31 cellular contexts compared by ENCODE assay signal in genomic region chr2:232411901-232412629, GRCh38. TPM values are rescaled to one million over a fixed set of nuclear protein-coding genes. Genes with fewer than 3 reads are reported as not detected.
"Had no signal": no experiment of that assay in that cellular context is flagged by ENCODE, and none has a peak within 500 bp of the region (broad histone marks: within the 10 kb centered on the region; RNA-seq: fewer than 3 reads in every experiment).

No MANE protein-coding gene starts in this region.

- H3K4me2 ChIP-seq: SK-N-SH had no signal

- DNase-seq: activated CD4-positive, alpha-beta T cell treated with anti-CD3 and anti-CD28 coated beads for 4 hours; activated CD8-positive, alpha-beta memory T cell treated with anti-CD3 and anti-CD28 coated beads, Interleukin-2, amount 50 U/mL, for 48 hours; activated CD8-positive, alpha-beta T cell treated with anti-CD3 and anti-CD28 coated beads, Interleukin-2, amount 10 ng/mL, durations not matched to agents 7 days and 5 days; activated naive CD4-positive, alpha-beta T cell treated with anti-CD3 and anti-CD28 coated beads, Interleukin-2, amount 50 U/mL, for 16 hours; activated naive CD8-positive, alpha-beta T cell treated with anti-CD3 and anti-CD28 coated beads, Interleukin-2, amount 10 ng/mL, durations not matched to agents 7 days and 5 days; activated T-cell treated with anti-CD3 and anti-CD28 coated beads, Interleukin-2, amount 50 U/mL, for 1 hour; adrenal gland; aorta; caudate nucleus; Kasumi-1; NCI-H1048; NCI-H146; NCI-H187 treated with DMSO at 0.1 percent for 48 hours; NCI-H2081 treated with DMSO at 0.1 percent for 48 hours; NCI-H2171; NCI-H2227 treated with DMSO at 0.1 percent for 48 hours; NCI-H446 treated with DMSO at 0.1 percent for 48 hours; NCI-H524 treated with DMSO at 0.1 percent for 48 hours; NCI-H748 treated with DMSO at 0.1 percent for 48 hours; Peyer's patch; Right ventricle myocardium superior; SJCRH30; SK-N-SH; T-helper 1 cell; WERI-Rb-1 had no signal

- H3K4me1 ChIP-seq: adrenal gland, breast epithelium, Peyer's patch, SJCRH30 had no signal

- H3K9me3 ChIP-seq: adrenal gland, breast epithelium, Peyer's patch, SJCRH30, SK-N-SH had no signal

- H3K4me3 Mint-ChIP-seq: activated CD8-positive, alpha-beta T cell treated with anti-CD3 and anti-CD28 coated beads, Interleukin-2, amount 10 ng/mL, durations not matched to agents 7 days and 5 days; activated naive CD8-positive, alpha-beta T cell treated with anti-CD3 and anti-CD28 coated beads, Interleukin-2, amount 10 ng/mL, durations not matched to agents 7 days and 5 days had no signal

- H3K36me3 ChIP-seq: adrenal gland, breast epithelium, Peyer's patch, SJCRH30, WERI-Rb-1 had no signal

- H3K9me2 ChIP-seq: SK-N-SH had no signal

- ATAC-seq: activated CD4-positive, CD25-positive, alpha-beta regulatory T cell treated with anti-CD3 and anti-CD28 coated beads, Interleukin-2, amount 50 U/mL, for 24 hours; activated CD8-positive, alpha-beta T cell treated with anti-CD3 and anti-CD28 coated beads, Interleukin-2, amount 10 ng/mL, durations not matched to agents 7 days and 5 days had no signal

- H3K27ac Mint-ChIP-seq: activated CD8-positive, alpha-beta T cell treated with anti-CD3 and anti-CD28 coated beads, Interleukin-2, amount 10 ng/mL, durations not matched to agents 7 days and 5 days; activated naive CD8-positive, alpha-beta T cell treated with anti-CD3 and anti-CD28 coated beads, Interleukin-2, amount 10 ng/mL, durations not matched to agents 7 days and 5 days had no signal

- H3K9ac ChIP-seq: SK-N-SH had no signal

- H3K27me3 ChIP-seq: Peyer's patch had no signal

- H3K9me3 Mint-ChIP-seq: activated naive CD8-positive, alpha-beta T cell treated with anti-CD3 and anti-CD28 coated beads, Interleukin-2, amount 10 ng/mL, durations not matched to agents 7 days and 5 days had no signal

- H3K27ac ChIP-seq: adrenal gland, breast epithelium, Peyer's patch, RWPE1, SJCRH30, WERI-Rb-1 had no signal

- H3K36me3 Mint-ChIP-seq: activated naive CD8-positive, alpha-beta T cell treated with anti-CD3 and anti-CD28 coated beads, Interleukin-2, amount 10 ng/mL, durations not matched to agents 7 days and 5 days had no signal

- H3K4me3 ChIP-seq: adrenal gland, breast epithelium, Peyer's patch, SJCRH30 had no signal

RNA-seq across cellular contexts. Expression of gene ALPG, which starts 5.4 kb away (rescaled TPM):
- total RNA-seq: activated CD8-positive, alpha-beta T cell treated with anti-CD3 and anti-CD28 coated beads, Interleukin-2, amount 10 ng/mL, durations not matched to agents 7 days and 5 days; activated naive CD8-positive, alpha-beta T cell treated with anti-CD3 and anti-CD28 coated beads, Interleukin-2, amount 10 ng/mL, durations not matched to agents 7 days and 5 days; adrenal gland; aorta; breast epithelium; cerebellum; M059J; Peyer's patch; Right ventricle myocardium superior; SJCRH30; T-helper 2 cell treated with Interferon-gamma antibody and Interleukin-4, amounts not matched to agents 100 ng/mL and 5 ng/mL, for 36 hours had no signal
- polyA plus RNA-seq: adrenal gland, aorta, SK-N-SH had no signal

RNA-seq across cellular contexts. Expression of gene ALPP, which starts 33.5 kb away (rescaled TPM):
- total RNA-seq: activated CD8-positive, alpha-beta T cell treated with anti-CD3 and anti-CD28 coated beads, Interleukin-2, amount 10 ng/mL, durations not matched to agents 7 days and 5 days; activated naive CD8-positive, alpha-beta T cell treated with anti-CD3 and anti-CD28 coated beads, Interleukin-2, amount 10 ng/mL, durations not matched to agents 7 days and 5 days; adrenal gland; aorta; breast epithelium; cerebellum; Peyer's patch; Right ventricle myocardium superior; SJCRH30; T-helper 2 cell treated with Interferon-gamma antibody and Interleukin-4, amounts not matched to agents 100 ng/mL and 5 ng/mL, for 36 hours had no signal
- polyA plus RNA-seq: adrenal gland, aorta, SK-N-SH had no signal

RNA-seq across cellular contexts. Expression of gene ALPI, which starts 43.9 kb away (rescaled TPM):
- total RNA-seq: activated CD8-positive, alpha-beta T cell treated with anti-CD3 and anti-CD28 coated beads, Interleukin-2, amount 10 ng/mL, durations not matched to agents 7 days and 5 days; activated naive CD8-positive, alpha-beta T cell treated with anti-CD3 and anti-CD28 coated beads, Interleukin-2, amount 10 ng/mL, durations not matched to agents 7 days and 5 days; adrenal gland; aorta; cerebellum; M059J; Right ventricle myocardium superior; SJCRH30; T-helper 2 cell treated with Interferon-gamma antibody and Interleukin-4, amounts not matched to agents 100 ng/mL and 5 ng/mL, for 36 hours had no signal
- polyA plus RNA-seq: adrenal gland, SK-N-SH had no signal
